Comparison of ENCODE assay signal across 9 cellular contexts in genomic region chr14:68377459-68377858, GRCh38.
DNase-seq lines count a peak whose midpoint lies in the region; FAIRE-seq and TF ChIP-seq lines count a peak whose summit lies in the region.
"Had no signal": no experiment of that assay in that cellular context is flagged by ENCODE, and none has a peak within 500 bp of the region (broad histone marks: within the 10 kb centered on the region; RNA-seq: fewer than 3 reads in every experiment).

No MANE protein-coding gene starts in this region.

- TF ChIP-seq CTCF in DOHH2 (IDR thresholded peaks at IDR 0.05; ENCODE audit: low read depth, low read length, poor library complexity, severe bottlenecking), result no peak
- TF ChIP-seq CTCF in osteocyte (IDR thresholded peaks at IDR 0.05), result no peak

- H3K36me3 ChIP-seq in DOHH2 (ENCODE audit: control insufficient read depth, low read length), result peaks cover 3% of the 10 kb centered on the region; the same call in 1 of the 2 replicates

- no peaks in the 10 kb centered on the region for H3K27me3 Mint-ChIP-seq in osteocyte (ENCODE audit: unreplicated experiment)

- no peaks in the 10 kb centered on the region for H3K9me3 ChIP-seq in DOHH2 (ENCODE audit: control insufficient read depth, insufficient read depth, low read length)

- peaks cover 71% of the 10 kb centered on the region for H3K4me1 ChIP-seq in DOHH2 (ENCODE audit: control insufficient read depth, low read length)

- FAIRE-seq in frontal cortex (lab: Jason Lieb, UNC), result peak; percentile 66

- peak overlapping the region; percentile 59 for H3K4me2 ChIP-seq in DOHH2 (ENCODE audit: low read length)

- H3K79me2 ChIP-seq in DOHH2 (ENCODE audit: control insufficient read depth, low read length), result no peaks in the 10 kb centered on the region

- H3K4me3 Mint-ChIP-seq in osteocyte (ENCODE audit: unreplicated experiment), result no peak overlapping the region

- peaks cover 15% of the 10 kb centered on the region for H3K4me1 Mint-ChIP-seq in osteocyte (ENCODE audit: unreplicated experiment)

- no peaks in the 10 kb centered on the region for H3K9me2 ChIP-seq in DOHH2 (replicated peaks; ENCODE audit: control insufficient read depth, low read length)

- H3K4me3 ChIP-seq in DOHH2 (ENCODE audit: low read length), result peak overlapping the region; percentile 28

- intact Hi-C loops in posterior vena cava (cut with DNase I), result no loop called here

- no peaks in the 10 kb centered on the region for H4K20me1 ChIP-seq in DOHH2 (ENCODE audit: control insufficient read depth, insufficient read depth, low read depth, low read length)

- peaks cover 4% of the 10 kb centered on the region for H3K9me3 Mint-ChIP-seq in osteocyte (ENCODE audit: unreplicated experiment)

- peaks cover 15% of the 10 kb centered on the region for H3F3A ChIP-seq in DOHH2 (ENCODE audit: control insufficient read depth, insufficient read depth)

- peak; percentile 17 for DNase-seq in SW480 (ENCODE audit: low spot score)
- no peak for DNase-seq in frontal cortex (ENCODE audit: low spot score in 2 of 2)
- peak; percentile 85 for DNase-seq in posterior vena cava (ENCODE audit: low spot score)
- DNase-seq in A172 (ENCODE audit: low spot score), result no peak
- DNase-seq in RKO (ENCODE audit: low spot score), result no peak
- DNase-seq in hepatic stellate cell (ENCODE audit: low spot score), result no peak
- DNase-seq in osteocyte (ENCODE audit: extremely low spot score, unreplicated experiment), result no peak

- H3K36me3 Mint-ChIP-seq in osteocyte (ENCODE audit: unreplicated experiment), result no peaks in the 10 kb centered on the region

- H3K27ac ChIP-seq in DOHH2 (ENCODE audit: low read depth, low read length), result peak overlapping the region; percentile 25; the same call in 1 of the 2 replicates
- H3K27ac ChIP-seq: VCaP had no signal

- H3K27ac Mint-ChIP-seq in osteocyte (ENCODE audit: unreplicated experiment), result no peak overlapping the region

- H3K27me3 ChIP-seq in DOHH2 (ENCODE audit: control insufficient read depth, low read length), result no peaks in the 10 kb centered on the region

Comparison
In these comparisons a context has a peak if more than half of its experiments do, and no peak if none do; other contexts are left out.
1. DNase-seq: peak in SW480 (single experiment) and posterior vena cava (single experiment); none in frontal cortex (0 of 2), A172 (single experiment), RKO (single experiment), hepatic stellate cell (single experiment) and osteocyte (single experiment).